In genomic region chr4:111937368-111937767, GRCh38 we compare ENCODE assay signal across 8 cellular contexts.
DNase-seq lines count a peak whose midpoint lies in the region; ATAC-seq, FAIRE-seq and TF ChIP-seq lines count a peak whose summit lies in the region.

No MANE protein-coding gene starts in this region.

- DNase-seq in DMS114 treated with DMSO at 0.1 percent for 48 hours (lab: John Stamatoyannopoulos, UW; ENCODE audit: unreplicated experiment) (peak; percentile 42), HPDE6-E6E7 (ENCODE audit: extremely low spot score) (peak; percentile 36), SK-N-DZ (ENCODE audit: low spot score) (peak; percentile 69), HepG2 (ENCODE audit: low spot score) (peak; percentile 51), tibial artery (no peak), esophagus squamous epithelium (lab: John Stamatoyannopoulos, UW) (no peak), ovary (no peak)

- intact Hi-C loops in HepG2 (cut with micrococcal nuclease; ENCODE audit: unreplicated experiment) (loop anchor here (1.0 to 2.0 kb wide), 2 partner anchors 91 to 295 kb away; no protein-coding TSS in a partner anchor), tibial artery (cut with DNase I; ENCODE audit: low total_unique reads) (no loop called here), esophagus squamous epithelium (cut with DNase I) (no loop called here), ovary (cut with DNase I) (no loop called here)

- TF ChIP-seq CTCF in HepG2 (CRISPR knock-in tag; IDR thresholded peaks at IDR 0.05) = peak; percentile 50
- TF ChIP-seq CTCF in tibial artery (IDR thresholded peaks at IDR 0.05) = no peak
- TF ChIP-seq CTCF in esophagus squamous epithelium (IDR thresholded peaks at IDR 0.05) = peak in 2 of 6 experiments; percentile 17 to 45
- TF ChIP-seq CTCF in ovary (IDR thresholded peaks at IDR 0.05) = no peak

- no peak overlapping the region for H3K9ac ChIP-seq in HepG2 (ENCODE audit: insufficient read depth, low read depth, low read length)

- no peaks in the 10 kb centered on the region for H3K4me1 ChIP-seq in HepG2 (ENCODE audit: insufficient read depth, low read length)
- H3K4me1 ChIP-seq in tibial artery = no peaks in the 10 kb centered on the region
- no peaks in the 10 kb centered on the region for H3K4me1 ChIP-seq in esophagus squamous epithelium
- no peaks in the 10 kb centered on the region for H3K4me1 ChIP-seq in ovary (ENCODE audit: insufficient read depth)

- no peak overlapping the region for H3K4me2 ChIP-seq in HepG2 (ENCODE audit: low read depth, low read length)

- no peaks in the 10 kb centered on the region for H4K20me1 ChIP-seq in HepG2 (ENCODE audit: insufficient read depth, low read length)

- H3K9me3 ChIP-seq in HepG2 (ENCODE audit: low read length) (no peaks in the 10 kb centered on the region), tibial artery (no peaks in the 10 kb centered on the region), esophagus squamous epithelium (no peaks in the 10 kb centered on the region), ovary (no peaks in the 10 kb centered on the region)

- H3K4me3 ChIP-seq in HepG2 (replicated peaks in 1 of 3; ENCODE audit: insufficient read depth in 1 of 3, low read depth in 2 of 3, low read length in 3 of 3) (no peak overlapping the region), tibial artery (no peak overlapping the region), esophagus squamous epithelium (no peak overlapping the region), ovary (no peak overlapping the region)

- FAIRE-seq in HepG2 (lab: Jason Lieb, UNC) = peak; percentile 37

- H3K27me3 ChIP-seq in HepG2 (ENCODE audit: control insufficient read depth in 1 of 2, insufficient read depth in 2 of 2, low read length in 2 of 2) (no peaks in the 10 kb centered on the region), tibial artery (peaks cover 0 to 3% of the 10 kb centered on the region in 2 donors), esophagus squamous epithelium (no peaks in the 10 kb centered on the region), ovary (no peaks in the 10 kb centered on the region)

- no TSS peak for BruUV-seq in HepG2 (replicated peaks; lab: Mats Ljungman, UMichigan)

- no peak overlapping the region for H2AFZ ChIP-seq in HepG2 (ENCODE audit: low read length)

- TF ChIP-seq POLR2A in HepG2 (IDR thresholded peaks at IDR 0.05; ENCODE audit: insufficient read depth in 1 of 2, low read depth in 2 of 2, low read length in 2 of 2) (no peak), esophagus squamous epithelium (IDR thresholded peaks at IDR 0.05) (no peak), ovary (IDR thresholded peaks at IDR 0.05) (no peak)

- no peaks in the 10 kb centered on the region for H3K36me3 ChIP-seq in HepG2 (replicated peaks in 1 of 2; ENCODE audit: control insufficient read depth in 1 of 2, insufficient read depth in 2 of 2, low read length in 2 of 2)
- no peaks in the 10 kb centered on the region for H3K36me3 ChIP-seq in tibial artery
- H3K36me3 ChIP-seq in esophagus squamous epithelium = no peaks in the 10 kb centered on the region
- no peaks in the 10 kb centered on the region for H3K36me3 ChIP-seq in ovary

- CTCF ChIA-PET in HepG2 (lab: Yijun Ruan, JAX; ENCODE audit: low intra/inter-chr PET ratio, low total read pairs) = interaction anchor here (1.1 kb wide), 1 partner anchor 295 kb away, joined by 5 read pairs; no protein-coding TSS in a partner anchor

- H3K27ac ChIP-seq in HepG2 (ENCODE audit: extremely low read length, insufficient read depth, low read length) (no peak overlapping the region), tibial artery (no peak overlapping the region), esophagus squamous epithelium (no peak overlapping the region), ovary (no peak overlapping the region)

- POLR2A ChIA-PET in HepG2 (lab: Yijun Ruan, JAX) = no interaction called here

- no peak for TF ChIP-seq RAD21 in HepG2 (CRISPR knock-in tag; IDR thresholded peaks at IDR 0.05)

- H3K79me2 ChIP-seq in HepG2 (ENCODE audit: insufficient read depth, low read length) = no peaks in the 10 kb centered on the region

- TF ChIP-seq EP300 in HepG2 (IDR thresholded peaks at IDR 0.05; ENCODE audit: low read depth in 2 of 2, low read length in 2 of 2) (no peak), HepG2 (CRISPR knock-in tag; IDR thresholded peaks at IDR 0.05; ENCODE audit: borderline replicate concordance) (no peak), ovary (IDR thresholded peaks at IDR 0.05) (no peak)

- in situ Hi-C loops in HepG2 (cut with HindIII; ENCODE audit: extremely low pct_ligation_motif_present, low pct_unique_long_range_greater_than_20kb) = loop anchor here (5.0 kb wide), 1 partner anchor 295 kb away; no protein-coding TSS in a partner anchor

- ATAC-seq in GM19463 (IDR thresholded peaks at IDR 0.05; ENCODE audit: unreplicated experiment) (peak; percentile 86), HepG2 (peak; percentile 82)

TF ChIP-seq in HepG2, 621 proteins besides CTCF, POLR2A, EP300 and RAD21:
- TF ChIP-seq, protein P1, sequence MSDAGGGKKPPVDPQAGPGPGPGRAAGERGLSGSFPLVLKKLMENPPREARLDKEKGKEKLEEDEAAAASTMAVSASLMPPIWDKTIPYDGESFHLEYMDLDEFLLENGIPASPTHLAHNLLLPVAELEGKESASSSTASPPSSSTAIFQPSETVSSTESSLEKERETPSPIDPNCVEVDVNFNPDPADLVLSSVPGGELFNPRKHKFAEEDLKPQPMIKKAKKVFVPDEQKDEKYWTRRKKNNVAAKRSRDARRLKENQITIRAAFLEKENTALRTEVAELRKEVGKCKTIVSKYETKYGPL (CRISPR knock-in tag; IDR thresholded peaks at IDR 0.05) = peak; percentile 75; the same call in 1 of the 2 replicates
- TF ChIP-seq ZBTB7A (CRISPR knock-in tag; IDR thresholded peaks at IDR 0.05) (no peak), CEBPB (IDR thresholded peaks at IDR 0.05; ENCODE audit: borderline replicate concordance, low read depth, low read length) (peak; percentile 72), ELF3 (CRISPR knock-in tag; IDR thresholded peaks at IDR 0.05) (no peak), MAFK (conservative IDR thresholded peaks at IDR 0.05 in 1 of 2, IDR thresholded peaks at IDR 0.05 in 1 of 2; ENCODE audit: low read length in 2 of 2) (peak in 1 of 2 experiments; percentile 51; a peak in 1 of 4 replicates), CEBPG (CRISPR knock-in tag; IDR thresholded peaks at IDR 0.05) (peak; percentile 76), STAG1 (CRISPR knock-in tag; IDR thresholded peaks at IDR 0.05) (peak; percentile 45), MAFF (IDR thresholded peaks at IDR 0.05; ENCODE audit: low read depth, low read length) (peak; percentile 47; the same call in 1 of the 2 replicates)

Comparison
In these comparisons a context has a peak if more than half of its experiments do, and no peak if none do; other contexts are left out.
1. DNase-seq: peak in DMS114 treated with DMSO at 0.1 percent for 48 hours (single experiment), HPDE6-E6E7 (single experiment), SK-N-DZ (single experiment) and HepG2 (single experiment); none in tibial artery (0 of 2), esophagus squamous epithelium (single experiment) and ovary (0 of 5).